Comparison of ENCODE assay signal across 11 cellular contexts in the genomic region with DNA sequence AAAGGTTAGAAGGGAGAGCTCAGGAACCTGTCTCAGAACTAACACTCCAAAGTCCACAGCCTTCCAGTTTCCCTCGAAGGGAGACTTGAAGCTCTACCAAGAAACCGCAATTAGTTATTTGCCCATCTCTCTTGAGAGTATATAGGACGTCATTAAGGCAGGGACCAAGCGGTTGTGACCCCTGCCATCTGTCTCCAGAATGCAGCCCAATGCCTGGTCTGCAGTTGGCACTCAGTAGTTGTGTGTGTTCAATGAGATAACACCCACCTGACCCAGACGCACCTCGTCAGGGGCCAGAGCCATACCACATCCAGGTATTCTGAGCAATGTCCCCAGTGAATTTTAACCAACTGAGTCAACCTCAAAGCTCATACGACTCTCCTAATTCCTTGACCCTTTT.
"Had no signal": no experiment of that assay in that cellular context is flagged by ENCODE, and none has a peak within 500 bp of the region (broad histone marks: within the 10 kb centered on the region; RNA-seq: fewer than 3 reads in every experiment).

No MANE protein-coding gene starts in this region.

- FAIRE-seq: H1, H54 had no signal

- H3K9me3 ChIP-seq: HAP-1 had no signal

- H3K4me2 ChIP-seq: GM23338 had no signal

- H2AFZ ChIP-seq: GM23248, GM23338 had no signal

- ATAC-seq: GM23338, HCT116 had no signal

- DNase-seq: GM23248, GOT3, H7, H9, HCEC 1CT, HFFc6 had no signal

- H3K4me3 ChIP-seq: GM23248, GM23338, HAP-1 had no signal

- H3K27ac ChIP-seq: GM23248 had no signal

- H3K9ac ChIP-seq: GM23248 had no signal

- H3K4me1 ChIP-seq: HAP-1 had no signal

- H3K36me3 ChIP-seq: HAP-1 had no signal
